Comparison of ENCODE assay signal across 8 cellular contexts in genomic region chr6:33199687-33200233, GRCh38. TPM values are rescaled to one million over a fixed set of nuclear protein-coding genes. Genes with fewer than 3 reads are reported as not detected.
A peak's percentile ranks its signal among the peaks of the same experiment; 100 is the strongest.
DNase-seq lines count a peak whose midpoint lies in the region; ATAC-seq and TF ChIP-seq lines count a peak whose summit lies in the region.

No MANE protein-coding gene starts in this region.

- peaks cover 20% of the 10 kb centered on the region for H3K27me3 Mint-ChIP-seq in endothelial cell (ENCODE audit: unreplicated experiment)

- peak overlapping the region; percentile 72 for H3K4me3 ChIP-seq in mucosa of stomach (ENCODE audit: low read length)

- no peaks in the 10 kb centered on the region for H3K27me3 ChIP-seq in mucosa of stomach (ENCODE audit: control insufficient read depth, insufficient read depth, low read length)

- H3K36me3 ChIP-seq in mucosa of stomach (ENCODE audit: control insufficient read depth, insufficient read depth, low read length), result peaks cover 31% of the 10 kb centered on the region

- H3K4me1 Mint-ChIP-seq in endothelial cell (ENCODE audit: unreplicated experiment), result peaks cover 54% of the 10 kb centered on the region

- peaks cover 62% of the 10 kb centered on the region for H3K36me3 Mint-ChIP-seq in endothelial cell (ENCODE audit: low read depth, unreplicated experiment)

- H3K4me3 Mint-ChIP-seq in endothelial cell (ENCODE audit: unreplicated experiment), result peak overlapping the region; percentile 93

- DNase-seq in NCI-H345 (lab: John Stamatoyannopoulos, UW), result peak; percentile 81
- DNase-seq in NCI-H345 treated with DMSO at 0.1 percent for 48 hours (lab: John Stamatoyannopoulos, UW; ENCODE audit: unreplicated experiment), result no peak
- DNase-seq in NCI-H2227 treated with DMSO at 0.1 percent for 48 hours (lab: John Stamatoyannopoulos, UW), result peak; percentile 74
- peak; percentile 80 to 85 for DNase-seq in activated CD4-positive, alpha-beta T cell treated with anti-CD3 and anti-CD28 coated beads, Interleukin-2, amount 50 U/mL, for 48 hours
- no peak for DNase-seq in endothelial cell (ENCODE audit: low spot score)
- DNase-seq in stimulated activated naive CD8-positive, alpha-beta T cell treated with anti-CD3 and anti-CD28 coated beads, Interleukin-15, Interleukin-2, amounts not matched to agents 100 U/mL and 50 U/mL, for 24 hours, result peak; percentile 79

- H3K27ac Mint-ChIP-seq in endothelial cell (ENCODE audit: unreplicated experiment), result peak overlapping the region; percentile 84

- peak; percentile 3 for ATAC-seq in HG02840 (IDR thresholded peaks at IDR 0.05; ENCODE audit: low FRiP score, unreplicated experiment)
- ATAC-seq in stimulated activated naive CD8-positive, alpha-beta T cell treated with anti-CD3 and anti-CD28 coated beads, Interleukin-15, Interleukin-2, amounts not matched to agents 100 U/mL and 50 U/mL, for 24 hours, result peak; percentile 38

- no peaks in the 10 kb centered on the region for H3K9me3 ChIP-seq in mucosa of stomach (ENCODE audit: control insufficient read depth, low read length)

- H3K9ac ChIP-seq in mucosa of stomach (ENCODE audit: low read length), result peak overlapping the region; percentile 97

- H3K4me1 ChIP-seq in mucosa of stomach (ENCODE audit: control insufficient read depth, insufficient read depth, low read length), result peaks cover 50% of the 10 kb centered on the region

- H3K9me3 Mint-ChIP-seq in endothelial cell (ENCODE audit: unreplicated experiment), result no peaks in the 10 kb centered on the region

- TF ChIP-seq CTCF in endothelial cell (IDR thresholded peaks at IDR 0.05; ENCODE audit: unreplicated experiment), result no peak

RNA-seq across cellular contexts. Expression of gene RXRB, which starts 0.7 kb away (rescaled TPM):
- total RNA-seq in endothelial cell (ENCODE audit: unreplicated experiment), result 35.8 TPM

RNA-seq across cellular contexts. Expression of gene SLC39A7, which starts 0.9 kb away (rescaled TPM):
- total RNA-seq in endothelial cell (ENCODE audit: unreplicated experiment), result 108 TPM

RNA-seq across cellular contexts. Expression of gene HSD17B8, which starts 4.7 kb away (rescaled TPM):
- total RNA-seq in endothelial cell (ENCODE audit: unreplicated experiment), result 6.5 TPM

RNA-seq across cellular contexts. Expression of gene COL11A2, which starts 7.5 kb away (rescaled TPM):
- 127 TPM for total RNA-seq in endothelial cell (ENCODE audit: unreplicated experiment)

RNA-seq across cellular contexts. Expression of gene RING1, which starts 8.5 kb away (rescaled TPM):
- total RNA-seq in endothelial cell (ENCODE audit: unreplicated experiment), result 19.6 TPM

Comparison
In these comparisons a context has a peak if more than half of its experiments do, and no peak if none do; other contexts are left out.
1. DNase-seq: peak in NCI-H345 (single experiment), NCI-H2227 treated with DMSO at 0.1 percent for 48 hours (single experiment), activated CD4-positive, alpha-beta T cell treated with anti-CD3 and anti-CD28 coated beads, Interleukin-2, amount 50 U/mL, for 48 hours (2 of 2) and stimulated activated naive CD8-positive, alpha-beta T cell treated with anti-CD3 and anti-CD28 coated beads, Interleukin-15, Interleukin-2, amounts not matched to agents 100 U/mL and 50 U/mL, for 24 hours (single experiment); none in NCI-H345 treated with DMSO at 0.1 percent for 48 hours (single experiment) and endothelial cell (single experiment).